Comparison of ENCODE assay signal across 13 cellular contexts in genomic region chr1:19462781-19463180, GRCh38. TPM values are rescaled to one million over a fixed set of nuclear protein-coding genes. Genes with fewer than 3 reads are reported as not detected.
DNase-seq lines count a peak whose midpoint lies in the region; ATAC-seq and TF ChIP-seq lines count a peak whose summit lies in the region.
"Had no signal": no experiment of that assay in that cellular context is flagged by ENCODE, and none has a peak within 500 bp of the region (broad histone marks: within the 10 kb centered on the region; RNA-seq: fewer than 3 reads in every experiment).

No MANE protein-coding gene starts in this region.

- ATAC-seq in activated CD4-positive, alpha-beta T cell treated with anti-CD3 and anti-CD28 coated beads for 36 hours, result no peak
- ATAC-seq: A549 had no signal

- H3K27me3 Mint-ChIP-seq in activated CD4-positive, alpha-beta T cell treated with anti-CD3 and anti-CD28 coated beads for 36 hours, result no peaks in the 10 kb centered on the region
- H3K27me3 Mint-ChIP-seq in dendritic cell treated with granulocyte-macrophage colony-stimulating factor and Interleukin-4, amounts not matched to agents 40 ng/mL and 50 ng/mL, for 4 days, result no peaks in the 10 kb centered on the region

- H3K4me1 Mint-ChIP-seq in activated CD4-positive, alpha-beta T cell treated with anti-CD3 and anti-CD28 coated beads for 36 hours, result peaks cover 88% of the 10 kb centered on the region
- H3K4me1 Mint-ChIP-seq in dendritic cell treated with granulocyte-macrophage colony-stimulating factor and Interleukin-4, amounts not matched to agents 40 ng/mL and 50 ng/mL, for 4 days (ENCODE audit: low read depth), result peaks cover 75% of the 10 kb centered on the region

- H3K9me2 ChIP-seq in Loucy (replicated peaks; ENCODE audit: low read depth, low read length), result no peaks in the 10 kb centered on the region
- no peaks in the 10 kb centered on the region for H3K9me2 ChIP-seq in MM.1S (replicated peaks; ENCODE audit: insufficient read depth, low read length)

- whole genome bisulfite sequencing in sigmoid colon, 2 donors, result 75% methylated on average over 4 of the region's 4 CpGs

- intact Hi-C loops in activated CD4-positive, alpha-beta T cell treated with anti-CD3 and anti-CD28 coated beads for 36 hours (cut with DNase I, micrococcal nuclease), result loop anchor here in 1 of 2 experiments (2.0 kb wide), 1 partner anchor 14 kb away; no protein-coding TSS in a partner anchor
- intact Hi-C loops in dendritic cell treated with granulocyte-macrophage colony-stimulating factor and Interleukin-4, amounts not matched to agents 40 ng/mL and 50 ng/mL, for 4 days (cut with micrococcal nuclease), result no loop called here
- intact Hi-C loops in sigmoid colon (cut with DNase I), result no loop called here

- no peak for TF ChIP-seq CTCF in Loucy (conservative IDR thresholded peaks at IDR 0.05; ENCODE audit: low read length)
- TF ChIP-seq CTCF in sigmoid colon (IDR thresholded peaks at IDR 0.05), result no peak
- no peak for TF ChIP-seq CTCF in MM.1S (IDR thresholded peaks at IDR 0.05; ENCODE audit: low read length)

- H3K4me1 ChIP-seq in Loucy (ENCODE audit: insufficient read depth, low read length, poor library complexity, severe bottlenecking) (peaks cover 46% of the 10 kb centered on the region), sigmoid colon (peaks cover 0 to 87% (median 81%) of the 10 kb centered on the region in 4 donors), MM.1S (ENCODE audit: low read length) (peaks cover 16% of the 10 kb centered on the region)

- H4K20me1 ChIP-seq in Loucy (ENCODE audit: insufficient read depth, low read length, poor library complexity, severe bottlenecking) (peaks cover 90% of the 10 kb centered on the region), MM.1S (ENCODE audit: insufficient read depth, low read length) (peaks cover 18% of the 10 kb centered on the region)

- H3K79me2 ChIP-seq in Loucy (ENCODE audit: insufficient read depth, low read length), result peaks cover 98% of the 10 kb centered on the region
- H3K79me2 ChIP-seq in MM.1S (ENCODE audit: low read length), result peaks cover 91% of the 10 kb centered on the region

- DNase-seq in activated CD4-positive, alpha-beta T cell treated with anti-CD3 and anti-CD28 coated beads for 36 hours, result no peak
- DNase-seq in activated CD4-positive, alpha-beta T cell treated with anti-CD3 and anti-CD28 coated beads, Interleukin-2, amount 50 U/mL, for 1 hour, result no peak
- DNase-seq in sigmoid colon (no peak), GOT3 (lab: John Stamatoyannopoulos, UW) (no peak), HPDE6-E6E7 (ENCODE audit: extremely low spot score) (no peak), MM.1S (no peak)
- DNase-seq: NCI-H1694 treated with DMSO at 0.1 percent for 48 hours had no signal

- H3K36me3 Mint-ChIP-seq in activated CD4-positive, alpha-beta T cell treated with anti-CD3 and anti-CD28 coated beads for 36 hours (ENCODE audit: low read depth), result peaks cover 37% of the 10 kb centered on the region
- H3K36me3 Mint-ChIP-seq in dendritic cell treated with granulocyte-macrophage colony-stimulating factor and Interleukin-4, amounts not matched to agents 40 ng/mL and 50 ng/mL, for 4 days (ENCODE audit: low read depth), result peaks cover 75% of the 10 kb centered on the region

- no peak for TF ChIP-seq POLR2A in sigmoid colon (IDR thresholded peaks at IDR 0.05)

- H3K9me3 ChIP-seq in Loucy (ENCODE audit: insufficient read depth, low read depth, low read length) (no peaks in the 10 kb centered on the region), sigmoid colon (no peaks in the 10 kb centered on the region), MM.1S (replicated peaks; ENCODE audit: insufficient read depth, low read length) (no peaks in the 10 kb centered on the region)
- H3K9me3 ChIP-seq: A549, breast epithelium, thoracic aorta had no signal

- H2AFZ ChIP-seq in Loucy (ENCODE audit: low read length) (no peak overlapping the region), MM.1S (ENCODE audit: low read length) (no peak overlapping the region)

- no peak overlapping the region for H3K9ac ChIP-seq in Loucy (ENCODE audit: low read depth, low read length, poor library complexity, severe bottlenecking)
- no peak overlapping the region for H3K9ac ChIP-seq in MM.1S (ENCODE audit: low read length)

- H3K27me3 ChIP-seq in Loucy (ENCODE audit: insufficient read depth, low read length, poor library complexity, severe bottlenecking) (no peaks in the 10 kb centered on the region), sigmoid colon (no peaks in the 10 kb centered on the region), MM.1S (replicated peaks; ENCODE audit: insufficient read depth, low read length) (no peaks in the 10 kb centered on the region)
- H3K27me3 ChIP-seq: breast epithelium had no signal

- H3K27ac ChIP-seq in sigmoid colon (peak overlapping the region; percentile 23 to 71 (median 50)), MM.1S (ENCODE audit: low read length) (no peak overlapping the region)
- H3K27ac ChIP-seq: A549, thoracic aorta had no signal

- POLR2A ChIA-PET in activated CD4-positive, alpha-beta T cell treated with anti-CD3 and anti-CD28 coated beads for 36 hours (lab: Charles Lee), result no interaction called here

- H3F3A ChIP-seq in Loucy (ENCODE audit: low read depth) (no peaks in the 10 kb centered on the region), MM.1S (ENCODE audit: insufficient read depth, low read length) (0 out of 2 replicates have a peak, but pooled peaks cover 5% of the 10 kb centered on the region)

- H3K4me3 ChIP-seq in Loucy (ENCODE audit: low read length, poor library complexity, severe bottlenecking), result peak overlapping the region; percentile 49
- no peak overlapping the region for H3K4me3 ChIP-seq in sigmoid colon
- H3K4me3 ChIP-seq in MM.1S (ENCODE audit: low read length), result no peak overlapping the region
- H3K4me3 ChIP-seq: A549, breast epithelium, thoracic aorta had no signal

- H3K36me3 ChIP-seq in Loucy (ENCODE audit: insufficient read depth, low read length), result peaks cover 6% of the 10 kb centered on the region; the same call in 1 of the 2 replicates
- H3K36me3 ChIP-seq in sigmoid colon, result no peaks in the 10 kb centered on the region
- H3K36me3 ChIP-seq in MM.1S (replicated peaks; ENCODE audit: insufficient read depth, low read length), result no peaks in the 10 kb centered on the region
- H3K36me3 ChIP-seq: breast epithelium, thoracic aorta had no signal

- TF ChIP-seq EP300 in sigmoid colon (IDR thresholded peaks at IDR 0.05), result no peak

- H3K27ac Mint-ChIP-seq in activated CD4-positive, alpha-beta T cell treated with anti-CD3 and anti-CD28 coated beads for 36 hours, result peak overlapping the region; percentile 86
- peak overlapping the region; percentile 58 for H3K27ac Mint-ChIP-seq in dendritic cell treated with granulocyte-macrophage colony-stimulating factor and Interleukin-4, amounts not matched to agents 40 ng/mL and 50 ng/mL, for 4 days
- H3K27ac Mint-ChIP-seq: mesothelial cell of epicardium had no signal

- peak overlapping the region; percentile 9 for H3K4me3 Mint-ChIP-seq in activated CD4-positive, alpha-beta T cell treated with anti-CD3 and anti-CD28 coated beads for 36 hours
- H3K4me3 Mint-ChIP-seq in dendritic cell treated with granulocyte-macrophage colony-stimulating factor and Interleukin-4, amounts not matched to agents 40 ng/mL and 50 ng/mL, for 4 days, result no peak overlapping the region
- H3K4me3 Mint-ChIP-seq: mesothelial cell of epicardium had no signal

- CTCF ChIA-PET in activated CD4-positive, alpha-beta T cell treated with anti-CD3 and anti-CD28 coated beads for 36 hours (lab: Charles Lee), result no interaction called here

- H3K9me3 Mint-ChIP-seq in activated CD4-positive, alpha-beta T cell treated with anti-CD3 and anti-CD28 coated beads for 36 hours (ENCODE audit: low read depth), result no peaks in the 10 kb centered on the region
- no peaks in the 10 kb centered on the region for H3K9me3 Mint-ChIP-seq in dendritic cell treated with granulocyte-macrophage colony-stimulating factor and Interleukin-4, amounts not matched to agents 40 ng/mL and 50 ng/mL, for 4 days
- H3K9me3 Mint-ChIP-seq: mesothelial cell of epicardium had no signal

- H3K4me2 ChIP-seq in Loucy (ENCODE audit: low read depth, low read length, poor library complexity, severe bottlenecking), result peak overlapping the region; percentile 61
- H3K4me2 ChIP-seq in MM.1S (ENCODE audit: low read depth, low read length), result no peak overlapping the region
- H3K4me2 ChIP-seq: A549 had no signal

RNA-seq across cellular contexts. Expression of gene CAPZB, which starts 22.6 kb away (rescaled TPM):
- 100 to 1,000 TPM; 320 to 346 TPM for total RNA-seq in activated CD4-positive, alpha-beta T cell treated with anti-CD3 and anti-CD28 coated beads for 36 hours
- total RNA-seq in sigmoid colon, result 100 to 1,000 TPM; 128 to 214 (median 145) TPM
- 100 to 1,000 TPM; 372 to 454 (median 393) TPM for polyA plus RNA-seq in sigmoid colon
